ENCODE assay signal across 1 cellular context in the genomic region with DNA sequence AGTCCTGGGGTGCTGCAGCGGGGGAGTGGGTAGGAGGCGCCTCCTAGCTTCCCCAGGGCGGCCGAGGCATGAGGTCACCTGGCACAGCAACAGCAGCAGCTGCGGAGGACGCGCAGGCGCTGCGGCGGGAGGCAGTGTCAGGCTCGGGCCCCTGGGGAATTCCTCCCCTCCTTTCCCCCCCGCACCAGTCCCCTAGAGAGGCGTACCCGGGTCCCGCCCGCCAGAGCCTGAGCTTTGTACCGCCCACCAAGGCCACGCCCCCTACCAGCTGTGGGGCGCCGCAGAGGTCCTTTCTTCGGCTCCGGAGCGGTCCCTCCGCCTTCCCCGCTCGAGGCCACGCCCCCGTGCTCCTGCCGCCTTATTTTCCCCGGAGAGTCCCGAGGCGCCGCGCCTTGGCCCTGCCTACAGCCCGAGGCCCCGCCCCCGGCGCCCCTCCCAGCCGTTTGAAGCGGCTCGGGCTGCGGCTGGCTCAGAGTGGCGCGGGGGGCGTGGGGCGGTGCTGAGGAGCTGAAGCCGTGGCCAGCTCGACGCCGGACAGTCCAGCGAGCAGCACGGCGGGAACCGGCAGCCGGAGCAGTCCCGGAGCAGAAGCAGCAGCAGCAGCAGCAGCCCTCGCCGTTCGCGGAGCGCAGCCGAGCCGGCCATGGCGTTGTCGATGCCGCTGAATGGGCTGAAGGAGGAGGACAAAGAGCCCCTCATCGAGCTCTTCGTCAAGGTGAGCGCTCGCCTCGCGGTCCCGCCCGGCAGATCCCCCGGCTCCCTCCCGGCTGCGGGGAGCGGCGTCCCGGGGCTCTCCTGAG.
TF ChIP-seq lines count a peak whose summit lies in the region.

A gene (plus strand): TSS at position 537 of the 800 bp plus-strand sequence. CDS start 107 bp downstream, at position 644.

TF ChIP-seq in K562, 482 proteins besides CTCF, POLR2A, EP300 and RAD21 (continued from another document and continues in another):
- TF ChIP-seq, protein P1, sequence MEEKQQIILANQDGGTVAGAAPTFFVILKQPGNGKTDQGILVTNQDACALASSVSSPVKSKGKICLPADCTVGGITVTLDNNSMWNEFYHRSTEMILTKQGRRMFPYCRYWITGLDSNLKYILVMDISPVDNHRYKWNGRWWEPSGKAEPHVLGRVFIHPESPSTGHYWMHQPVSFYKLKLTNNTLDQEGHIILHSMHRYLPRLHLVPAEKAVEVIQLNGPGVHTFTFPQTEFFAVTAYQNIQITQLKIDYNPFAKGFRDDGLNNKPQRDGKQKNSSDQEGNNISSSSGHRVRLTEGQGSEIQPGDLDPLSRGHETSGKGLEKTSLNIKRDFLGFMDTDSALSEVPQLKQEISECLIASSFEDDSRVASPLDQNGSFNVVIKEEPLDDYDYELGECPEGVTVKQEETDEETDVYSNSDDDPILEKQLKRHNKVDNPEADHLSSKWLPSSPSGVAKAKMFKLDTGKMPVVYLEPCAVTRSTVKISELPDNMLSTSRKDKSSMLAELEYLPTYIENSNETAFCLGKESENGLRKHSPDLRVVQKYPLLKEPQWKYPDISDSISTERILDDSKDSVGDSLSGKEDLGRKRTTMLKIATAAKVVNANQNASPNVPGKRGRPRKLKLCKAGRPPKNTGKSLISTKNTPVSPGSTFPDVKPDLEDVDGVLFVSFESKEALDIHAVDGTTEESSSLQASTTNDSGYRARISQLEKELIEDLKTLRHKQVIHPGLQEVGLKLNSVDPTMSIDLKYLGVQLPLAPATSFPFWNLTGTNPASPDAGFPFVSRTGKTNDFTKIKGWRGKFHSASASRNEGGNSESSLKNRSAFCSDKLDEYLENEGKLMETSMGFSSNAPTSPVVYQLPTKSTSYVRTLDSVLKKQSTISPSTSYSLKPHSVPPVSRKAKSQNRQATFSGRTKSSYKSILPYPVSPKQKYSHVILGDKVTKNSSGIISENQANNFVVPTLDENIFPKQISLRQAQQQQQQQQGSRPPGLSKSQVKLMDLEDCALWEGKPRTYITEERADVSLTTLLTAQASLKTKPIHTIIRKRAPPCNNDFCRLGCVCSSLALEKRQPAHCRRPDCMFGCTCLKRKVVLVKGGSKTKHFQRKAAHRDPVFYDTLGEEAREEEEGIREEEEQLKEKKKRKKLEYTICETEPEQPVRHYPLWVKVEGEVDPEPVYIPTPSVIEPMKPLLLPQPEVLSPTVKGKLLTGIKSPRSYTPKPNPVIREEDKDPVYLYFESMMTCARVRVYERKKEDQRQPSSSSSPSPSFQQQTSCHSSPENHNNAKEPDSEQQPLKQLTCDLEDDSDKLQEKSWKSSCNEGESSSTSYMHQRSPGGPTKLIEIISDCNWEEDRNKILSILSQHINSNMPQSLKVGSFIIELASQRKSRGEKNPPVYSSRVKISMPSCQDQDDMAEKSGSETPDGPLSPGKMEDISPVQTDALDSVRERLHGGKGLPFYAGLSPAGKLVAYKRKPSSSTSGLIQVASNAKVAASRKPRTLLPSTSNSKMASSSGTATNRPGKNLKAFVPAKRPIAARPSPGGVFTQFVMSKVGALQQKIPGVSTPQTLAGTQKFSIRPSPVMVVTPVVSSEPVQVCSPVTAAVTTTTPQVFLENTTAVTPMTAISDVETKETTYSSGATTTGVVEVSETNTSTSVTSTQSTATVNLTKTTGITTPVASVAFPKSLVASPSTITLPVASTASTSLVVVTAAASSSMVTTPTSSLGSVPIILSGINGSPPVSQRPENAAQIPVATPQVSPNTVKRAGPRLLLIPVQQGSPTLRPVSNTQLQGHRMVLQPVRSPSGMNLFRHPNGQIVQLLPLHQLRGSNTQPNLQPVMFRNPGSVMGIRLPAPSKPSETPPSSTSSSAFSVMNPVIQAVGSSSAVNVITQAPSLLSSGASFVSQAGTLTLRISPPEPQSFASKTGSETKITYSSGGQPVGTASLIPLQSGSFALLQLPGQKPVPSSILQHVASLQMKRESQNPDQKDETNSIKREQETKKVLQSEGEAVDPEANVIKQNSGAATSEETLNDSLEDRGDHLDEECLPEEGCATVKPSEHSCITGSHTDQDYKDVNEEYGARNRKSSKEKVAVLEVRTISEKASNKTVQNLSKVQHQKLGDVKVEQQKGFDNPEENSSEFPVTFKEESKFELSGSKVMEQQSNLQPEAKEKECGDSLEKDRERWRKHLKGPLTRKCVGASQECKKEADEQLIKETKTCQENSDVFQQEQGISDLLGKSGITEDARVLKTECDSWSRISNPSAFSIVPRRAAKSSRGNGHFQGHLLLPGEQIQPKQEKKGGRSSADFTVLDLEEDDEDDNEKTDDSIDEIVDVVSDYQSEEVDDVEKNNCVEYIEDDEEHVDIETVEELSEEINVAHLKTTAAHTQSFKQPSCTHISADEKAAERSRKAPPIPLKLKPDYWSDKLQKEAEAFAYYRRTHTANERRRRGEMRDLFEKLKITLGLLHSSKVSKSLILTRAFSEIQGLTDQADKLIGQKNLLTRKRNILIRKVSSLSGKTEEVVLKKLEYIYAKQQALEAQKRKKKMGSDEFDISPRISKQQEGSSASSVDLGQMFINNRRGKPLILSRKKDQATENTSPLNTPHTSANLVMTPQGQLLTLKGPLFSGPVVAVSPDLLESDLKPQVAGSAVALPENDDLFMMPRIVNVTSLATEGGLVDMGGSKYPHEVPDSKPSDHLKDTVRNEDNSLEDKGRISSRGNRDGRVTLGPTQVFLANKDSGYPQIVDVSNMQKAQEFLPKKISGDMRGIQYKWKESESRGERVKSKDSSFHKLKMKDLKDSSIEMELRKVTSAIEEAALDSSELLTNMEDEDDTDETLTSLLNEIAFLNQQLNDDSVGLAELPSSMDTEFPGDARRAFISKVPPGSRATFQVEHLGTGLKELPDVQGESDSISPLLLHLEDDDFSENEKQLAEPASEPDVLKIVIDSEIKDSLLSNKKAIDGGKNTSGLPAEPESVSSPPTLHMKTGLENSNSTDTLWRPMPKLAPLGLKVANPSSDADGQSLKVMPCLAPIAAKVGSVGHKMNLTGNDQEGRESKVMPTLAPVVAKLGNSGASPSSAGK (IDR thresholded peaks at IDR 0.05) = peak; percentile 82; the same call in 1 of the 2 replicates
- TF ChIP-seq FIP1L1 (IDR thresholded peaks at IDR 0.05; ENCODE audit: low read depth, low read length, poor library complexity, severe bottlenecking) (peak; percentile 87), ZNF232 (CRISPR knock-in tag; IDR thresholded peaks at IDR 0.05) (no peak), MCM7 (IDR thresholded peaks at IDR 0.05) (no peak), TAF9B (IDR thresholded peaks at IDR 0.05; ENCODE audit: partially characterized antibody) (peak; percentile 86), ZC3H4 (CRISPR knock-in tag; IDR thresholded peaks at IDR 0.05; ENCODE audit: borderline replicate concordance) (no peak), ZNF431 (CRISPR knock-in tag; IDR thresholded peaks at IDR 0.05) (no peak), SETDB1 (IDR thresholded peaks at IDR 0.05; ENCODE audit: low read length) (peak; percentile 51), ETV6 (IDR thresholded peaks at IDR 0.05; ENCODE audit: borderline replicate concordance in 1 of 2, low read depth in 2 of 2, low read length in 1 of 2) (no peak), ETV6 (CRISPR knock-in tag; IDR thresholded peaks at IDR 0.05; ENCODE audit: borderline replicate concordance) (peak; percentile 71; the same call in 1 of the 2 replicates), RBFOX2 (IDR thresholded peaks at IDR 0.05; ENCODE audit: low read depth, low read length) (peak; percentile 99), PHB (CRISPR knock-in tag; IDR thresholded peaks at IDR 0.05) (peak; percentile 93), HNRNPLL (IDR thresholded peaks at IDR 0.05; ENCODE audit: low read depth, low read length, poor library complexity, severe bottlenecking) (peak; percentile 83), ZBTB7A (IDR thresholded peaks at IDR 0.05; ENCODE audit: borderline replicate concordance, control insufficient read depth, low read depth, low read length) (peak; percentile 88), POLR2G (IDR thresholded peaks at IDR 0.05; ENCODE audit: low read depth, low read length) (peak; percentile 100), TARDBP (IDR thresholded peaks at IDR 0.05) (peak; percentile 49; the same call in 1 of the 2 replicates), TBP (optimal IDR thresholded peaks at IDR 0.05; ENCODE audit: low read depth, low read length) (peak; percentile 84), NFE2 (IDR thresholded peaks at IDR 0.05; ENCODE audit: low read depth) (0 out of 2 replicates have a peak, but pooled peaks have one; percentile 13), CTBP1 (IDR thresholded peaks at IDR 0.05; ENCODE audit: borderline replicate concordance) (peak; percentile 91), TGIF2 (CRISPR knock-in tag; IDR thresholded peaks at IDR 0.05) (peak; percentile 77; the same call in 1 of the 2 replicates), MCM3 (IDR thresholded peaks at IDR 0.05) (no peak), TOE1 (IDR thresholded peaks at IDR 0.05; ENCODE audit: borderline replicate concordance) (peak; percentile 53; the same call in 1 of the 2 replicates), TOE1 (CRISPR knock-in tag; IDR thresholded peaks at IDR 0.05; ENCODE audit: borderline replicate concordance, low read depth) (0 out of 2 replicates have a peak, but pooled peaks have one; percentile 57), CBX1 (IDR thresholded peaks at IDR 0.05; ENCODE audit: low read depth) (peak; percentile 77; the same call in 1 of the 2 replicates), ZNF507 (tag; conservative IDR thresholded peaks at IDR 0.05) (no peak), CHCHD3 (CRISPR knock-in tag; IDR thresholded peaks at IDR 0.05) (peak; percentile 25; the same call in 1 of the 2 replicates), PTBP1 (IDR thresholded peaks at IDR 0.05; ENCODE audit: low read depth, low read length) (no peak), ZNF274 (IDR thresholded peaks at IDR 0.05; ENCODE audit: borderline replicate concordance, low read depth, low read length) (no peak)
- TF ChIP-seq, protein P2, sequence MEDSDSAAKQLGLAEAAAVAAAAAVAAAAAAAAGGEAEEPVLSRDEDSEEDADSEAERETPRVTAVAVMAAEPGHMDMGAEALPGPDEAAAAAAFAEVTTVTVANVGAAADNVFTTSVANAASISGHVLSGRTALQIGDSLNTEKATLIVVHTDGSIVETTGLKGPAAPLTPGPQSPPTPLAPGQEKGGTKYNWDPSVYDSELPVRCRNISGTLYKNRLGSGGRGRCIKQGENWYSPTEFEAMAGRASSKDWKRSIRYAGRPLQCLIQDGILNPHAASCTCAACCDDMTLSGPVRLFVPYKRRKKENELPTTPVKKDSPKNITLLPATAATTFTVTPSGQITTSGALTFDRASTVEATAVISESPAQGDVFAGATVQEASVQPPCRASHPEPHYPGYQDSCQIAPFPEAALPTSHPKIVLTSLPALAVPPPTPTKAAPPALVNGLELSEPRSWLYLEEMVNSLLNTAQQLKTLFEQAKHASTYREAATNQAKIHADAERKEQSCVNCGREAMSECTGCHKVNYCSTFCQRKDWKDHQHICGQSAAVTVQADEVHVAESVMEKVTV (CRISPR knock-in tag; IDR thresholded peaks at IDR 0.05) = peak; percentile 52
- TF ChIP-seq, protein P3, sequence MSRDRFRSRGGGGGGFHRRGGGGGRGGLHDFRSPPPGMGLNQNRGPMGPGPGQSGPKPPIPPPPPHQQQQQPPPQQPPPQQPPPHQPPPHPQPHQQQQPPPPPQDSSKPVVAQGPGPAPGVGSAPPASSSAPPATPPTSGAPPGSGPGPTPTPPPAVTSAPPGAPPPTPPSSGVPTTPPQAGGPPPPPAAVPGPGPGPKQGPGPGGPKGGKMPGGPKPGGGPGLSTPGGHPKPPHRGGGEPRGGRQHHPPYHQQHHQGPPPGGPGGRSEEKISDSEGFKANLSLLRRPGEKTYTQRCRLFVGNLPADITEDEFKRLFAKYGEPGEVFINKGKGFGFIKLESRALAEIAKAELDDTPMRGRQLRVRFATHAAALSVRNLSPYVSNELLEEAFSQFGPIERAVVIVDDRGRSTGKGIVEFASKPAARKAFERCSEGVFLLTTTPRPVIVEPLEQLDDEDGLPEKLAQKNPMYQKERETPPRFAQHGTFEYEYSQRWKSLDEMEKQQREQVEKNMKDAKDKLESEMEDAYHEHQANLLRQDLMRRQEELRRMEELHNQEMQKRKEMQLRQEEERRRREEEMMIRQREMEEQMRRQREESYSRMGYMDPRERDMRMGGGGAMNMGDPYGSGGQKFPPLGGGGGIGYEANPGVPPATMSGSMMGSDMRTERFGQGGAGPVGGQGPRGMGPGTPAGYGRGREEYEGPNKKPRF (IDR thresholded peaks at IDR 0.05; ENCODE audit: low read depth, low read length) = no peak
- TF ChIP-seq, protein P4, sequence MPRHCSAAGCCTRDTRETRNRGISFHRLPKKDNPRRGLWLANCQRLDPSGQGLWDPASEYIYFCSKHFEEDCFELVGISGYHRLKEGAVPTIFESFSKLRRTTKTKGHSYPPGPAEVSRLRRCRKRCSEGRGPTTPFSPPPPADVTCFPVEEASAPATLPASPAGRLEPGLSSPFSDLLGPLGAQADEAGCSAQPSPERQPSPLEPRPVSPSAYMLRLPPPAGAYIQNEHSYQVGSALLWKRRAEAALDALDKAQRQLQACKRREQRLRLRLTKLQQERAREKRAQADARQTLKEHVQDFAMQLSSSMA (CRISPR knock-in tag; IDR thresholded peaks at IDR 0.05) = peak; percentile 70; the same call in 1 of the 2 replicates
- TF ChIP-seq, protein P5, sequence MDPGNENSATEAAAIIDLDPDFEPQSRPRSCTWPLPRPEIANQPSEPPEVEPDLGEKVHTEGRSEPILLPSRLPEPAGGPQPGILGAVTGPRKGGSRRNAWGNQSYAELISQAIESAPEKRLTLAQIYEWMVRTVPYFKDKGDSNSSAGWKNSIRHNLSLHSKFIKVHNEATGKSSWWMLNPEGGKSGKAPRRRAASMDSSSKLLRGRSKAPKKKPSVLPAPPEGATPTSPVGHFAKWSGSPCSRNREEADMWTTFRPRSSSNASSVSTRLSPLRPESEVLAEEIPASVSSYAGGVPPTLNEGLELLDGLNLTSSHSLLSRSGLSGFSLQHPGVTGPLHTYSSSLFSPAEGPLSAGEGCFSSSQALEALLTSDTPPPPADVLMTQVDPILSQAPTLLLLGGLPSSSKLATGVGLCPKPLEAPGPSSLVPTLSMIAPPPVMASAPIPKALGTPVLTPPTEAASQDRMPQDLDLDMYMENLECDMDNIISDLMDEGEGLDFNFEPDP (CRISPR knock-in tag; IDR thresholded peaks at IDR 0.05) = no peak
- TF ChIP-seq, protein P6, sequence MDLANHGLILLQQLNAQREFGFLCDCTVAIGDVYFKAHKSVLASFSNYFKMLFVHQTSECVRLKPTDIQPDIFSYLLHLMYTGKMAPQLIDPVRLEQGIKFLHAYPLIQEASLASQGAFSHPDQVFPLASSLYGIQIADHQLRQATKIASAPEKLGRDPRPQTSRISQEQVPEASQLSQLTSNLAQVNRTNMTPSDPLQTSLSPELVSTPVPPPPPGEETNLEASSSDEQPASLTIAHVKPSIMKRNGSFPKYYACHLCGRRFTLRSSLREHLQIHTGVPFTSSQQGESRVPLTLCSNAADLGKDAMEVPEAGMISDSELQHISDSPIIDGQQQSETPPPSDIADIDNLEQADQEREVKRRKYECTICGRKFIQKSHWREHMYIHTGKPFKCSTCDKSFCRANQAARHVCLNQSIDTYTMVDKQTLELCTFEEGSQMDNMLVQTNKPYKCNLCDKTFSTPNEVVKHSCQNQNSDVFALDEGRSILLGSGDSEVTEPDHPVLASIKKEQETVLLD (IDR thresholded peaks at IDR 0.05) = peak; percentile 86
- TF ChIP-seq, protein P7, sequence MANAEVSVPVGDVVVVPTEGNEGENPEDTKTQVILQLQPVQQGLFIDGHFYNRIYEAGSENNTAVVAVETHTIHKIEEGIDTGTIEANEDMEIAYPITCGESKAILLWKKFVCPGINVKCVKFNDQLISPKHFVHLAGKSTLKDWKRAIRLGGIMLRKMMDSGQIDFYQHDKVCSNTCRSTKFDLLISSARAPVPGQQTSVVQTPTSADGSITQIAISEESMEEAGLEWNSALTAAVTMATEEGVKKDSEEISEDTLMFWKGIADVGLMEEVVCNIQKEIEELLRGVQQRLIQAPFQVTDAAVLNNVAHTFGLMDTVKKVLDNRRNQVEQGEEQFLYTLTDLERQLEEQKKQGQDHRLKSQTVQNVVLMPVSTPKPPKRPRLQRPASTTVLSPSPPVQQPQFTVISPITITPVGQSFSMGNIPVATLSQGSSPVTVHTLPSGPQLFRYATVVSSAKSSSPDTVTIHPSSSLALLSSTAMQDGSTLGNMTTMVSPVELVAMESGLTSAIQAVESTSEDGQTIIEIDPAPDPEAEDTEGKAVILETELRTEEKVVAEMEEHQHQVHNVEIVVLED (CRISPR knock-in tag; IDR thresholded peaks at IDR 0.05) = peak; percentile 49; the same call in 1 of the 2 replicates
